ENCODE assay signal across 29 cellular contexts in genomic region chr12:61037792-61038191, GRCh38.
"Had no signal": no experiment of that assay in that cellular context is flagged by ENCODE, and none has a peak within 500 bp of the region (broad histone marks: within the 10 kb centered on the region; RNA-seq: fewer than 3 reads in every experiment).

No MANE protein-coding gene starts in this region.

- H3K36me3 Mint-ChIP-seq: mesothelial cell of epicardium; naive thymus-derived CD8-positive, alpha-beta T cell; neural progenitor cell had no signal

- H3K4me1 Mint-ChIP-seq: activated B cell treated with CpG ODN at 0.5 μM for 24 hours; activated CD4-positive, alpha-beta T cell treated with anti-CD3 and anti-CD28 coated beads for 36 hours; activated naive CD8-positive, alpha-beta T cell treated with anti-CD3 and anti-CD28 coated beads, Interleukin-2, amount 50 U/mL, for 24 hours; mesothelial cell of epicardium; naive thymus-derived CD8-positive, alpha-beta T cell; neural progenitor cell had no signal

- ATAC-seq: activated CD4-positive, alpha-beta T cell treated with anti-CD3 and anti-CD28 coated beads for 36 hours; activated naive CD8-positive, alpha-beta T cell treated with anti-CD3 and anti-CD28 coated beads, Interleukin-2, amount 50 U/mL, for 24 hours; body of pancreas; esophagus mucosa; naive thymus-derived CD8-positive, alpha-beta T cell; sciatic nerve had no signal

- H3K9ac ChIP-seq: neural progenitor cell had no signal

- H3K4me2 ChIP-seq: neural progenitor cell had no signal

- H3K36me3 ChIP-seq: left ventricle myocardium inferior, neural progenitor cell, thoracic aorta, upper lobe of left lung had no signal

- DNase-seq: activated B cell treated with CpG ODN at 0.5 μM for 24 hours; activated CD4-positive, alpha-beta T cell treated with anti-CD3 and anti-CD28 coated beads for 36 hours; activated CD4-positive, alpha-beta T cell treated with anti-CD3 and anti-CD28 coated beads, Interleukin-2, amount 50 U/mL, for 4 hours; activated CD8-positive, alpha-beta memory T cell treated with anti-CD3 and anti-CD28 coated beads for 24 hours; activated CD8-positive, alpha-beta memory T cell treated with anti-CD3 and anti-CD28 coated beads, Interleukin-2, amount 50 U/mL, for 4 hours; activated effector memory CD4-positive, alpha-beta T cell treated with Interleukin-2 at 50 U/mL for 16 hours; activated naive CD4-positive, alpha-beta T cell treated with anti-CD3 and anti-CD28 coated beads, Interleukin-2, amount 50 U/mL, for 16 hours; activated naive CD8-positive, alpha-beta T cell treated with anti-CD3 and anti-CD28 coated beads, Interleukin-2, amount 50 U/mL, for 24 hours; activated T-cell treated with anti-CD3 and anti-CD28 coated beads, Interleukin-2, amount 50 U/mL, for 48 hours; anterior cingulate cortex; body of pancreas; dermis blood vessel endothelial cell; effector CD8-positive, alpha-beta T cell; hippocampal formation; kidney glomerular epithelial cell; left ventricle myocardium inferior; naive thymus-derived CD8-positive, alpha-beta T cell; posterior cingulate gyrus; small intestine; stimulated activated CD4-positive, alpha-beta T cell treated with anti-CD3 and anti-CD28 coated beads, Interleukin-4, amount 100 ng/mL, for 1 hour; stimulated activated naive CD4-positive, alpha-beta T cell treated with Interleukin-2 at 50 U/mL for 16 hours; T1000; upper lobe of left lung had no signal

- H3K27ac ChIP-seq: body of pancreas, left ventricle myocardium inferior, neural progenitor cell, thoracic aorta, upper lobe of left lung had no signal

- H2AFZ ChIP-seq: neural progenitor cell had no signal

- H3K4me1 ChIP-seq: body of pancreas, left ventricle myocardium inferior, neural progenitor cell, upper lobe of left lung had no signal

- H3K9me3 Mint-ChIP-seq: mesothelial cell of epicardium, neural progenitor cell had no signal

- H3K4me3 ChIP-seq: body of pancreas, left ventricle myocardium inferior, neural progenitor cell, thoracic aorta, upper lobe of left lung had no signal

- H3K27me3 ChIP-seq: body of pancreas, neural progenitor cell, upper lobe of left lung had no signal

- H3K27ac Mint-ChIP-seq: activated B cell treated with CpG ODN at 0.5 μM for 24 hours; activated CD4-positive, alpha-beta T cell treated with anti-CD3 and anti-CD28 coated beads for 36 hours; activated naive CD8-positive, alpha-beta T cell treated with anti-CD3 and anti-CD28 coated beads, Interleukin-2, amount 50 U/mL, for 24 hours; mesothelial cell of epicardium; naive thymus-derived CD8-positive, alpha-beta T cell; neural progenitor cell; T-helper 1 cell treated with Interleukin-12 subunit alpha and Interleukin-12 subunit beta and Interleukin-4 antibody, amounts not matched to agents 30 μg/mL and 1 μg/mL, for 36 hours had no signal

- H3K9me3 ChIP-seq: body of pancreas, left ventricle myocardium inferior, thoracic aorta, upper lobe of left lung had no signal

- H3K27me3 Mint-ChIP-seq: activated B cell treated with CpG ODN at 0.5 μM for 24 hours; activated CD4-positive, alpha-beta T cell treated with anti-CD3 and anti-CD28 coated beads for 36 hours; activated naive CD8-positive, alpha-beta T cell treated with anti-CD3 and anti-CD28 coated beads, Interleukin-2, amount 50 U/mL, for 24 hours; naive thymus-derived CD8-positive, alpha-beta T cell had no signal

- H3K4me3 Mint-ChIP-seq: activated B cell treated with CpG ODN at 0.5 μM for 24 hours; activated CD4-positive, alpha-beta T cell treated with anti-CD3 and anti-CD28 coated beads for 36 hours; activated naive CD8-positive, alpha-beta T cell treated with anti-CD3 and anti-CD28 coated beads, Interleukin-2, amount 50 U/mL, for 24 hours; mesothelial cell of epicardium; naive thymus-derived CD8-positive, alpha-beta T cell; neural progenitor cell; T-helper 1 cell treated with Interleukin-12 subunit alpha and Interleukin-12 subunit beta and Interleukin-4 antibody, amounts not matched to agents 30 μg/mL and 1 μg/mL, for 36 hours had no signal
